17 cellular contexts compared by ENCODE assay signal in the genomic region with DNA sequence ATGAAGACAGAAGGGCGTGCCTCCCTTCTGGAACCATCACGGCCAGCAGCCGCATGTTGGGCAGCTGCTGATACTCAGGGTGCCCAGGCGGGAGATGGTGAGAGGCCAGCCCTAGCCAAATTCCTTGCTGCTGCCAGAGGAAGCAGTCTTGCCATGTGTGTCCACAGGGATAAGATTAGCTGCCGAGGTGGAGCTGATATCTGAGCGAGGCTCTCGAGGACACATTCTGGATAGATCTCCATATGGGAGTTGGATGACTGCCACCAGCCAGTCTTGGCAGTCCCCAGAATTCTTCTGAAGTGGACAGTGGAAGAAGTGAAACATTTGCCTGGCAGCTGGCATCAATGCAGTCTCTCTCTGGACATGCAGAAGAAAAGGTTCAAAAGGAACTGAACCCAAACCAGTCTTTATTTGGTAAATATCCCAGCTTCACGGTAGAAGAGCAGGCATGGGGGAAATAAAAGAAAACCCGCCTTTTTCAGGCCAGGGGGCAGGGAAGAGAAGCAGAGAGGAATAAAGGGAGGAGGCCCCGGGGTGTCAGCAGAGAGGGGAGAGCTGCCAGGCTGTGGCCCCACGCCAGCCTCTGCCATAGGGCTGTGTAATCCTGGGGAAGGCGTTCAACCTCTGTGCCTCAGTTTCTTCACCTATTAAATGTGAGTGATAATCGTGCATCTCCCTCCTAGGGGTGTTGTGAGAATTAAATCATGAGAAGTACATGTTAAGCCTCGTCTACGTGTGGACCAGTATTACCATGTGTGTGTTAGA. TPM values are rescaled to one million over a fixed set of nuclear protein-coding genes. Genes with fewer than 3 reads are reported as not detected.
DNase-seq lines count a peak whose midpoint lies in the region; ATAC-seq, FAIRE-seq and TF ChIP-seq lines count a peak whose summit lies in the region.
"Had no signal": no experiment of that assay in that cellular context is flagged by ENCODE, and none has a peak within 500 bp of the region (broad histone marks: within the 10 kb centered on the region; RNA-seq: fewer than 3 reads in every experiment).

No MANE protein-coding gene starts in this region.

- CTCF ChIA-PET in endothelial cell of umbilical vein (lab: Charles Lee), result interaction anchor here (0.9 to 2.2 kb wide), 3 partner anchors 10 to 498 kb away, joined by 4 to 8 read pairs (median 4); no protein-coding TSS in a partner anchor

- no peak overlapping the region for H3K4me2 ChIP-seq in endothelial cell of umbilical vein (ENCODE audit: insufficient read depth, low read length)

- H3K27ac ChIP-seq in endothelial cell of umbilical vein (ENCODE audit: insufficient read depth, low read depth, low read length) (no peak overlapping the region), kidney (ENCODE audit: low read depth in 2 of 2, low read length in 2 of 2) (no peak overlapping the region), tibial artery (peak overlapping the region; percentile 12 to 48)
- H3K27ac ChIP-seq: SK-N-MC, skin epidermis, tibial nerve had no signal

- DNase-seq in NCI-H1092 treated with DMSO at 0.1 percent for 48 hours (lab: John Stamatoyannopoulos, UW), result peak; percentile 13
- DNase-seq in NCI-H1092 (lab: John Stamatoyannopoulos, UW), result no peak
- no peak for DNase-seq in endothelial cell of umbilical vein (ENCODE audit: low read depth, low spot score)
- DNase-seq in kidney, result peak; percentile 26
- DNase-seq in tibial artery, result peak in 1 of 2 donors; percentile 43
- DNase-seq in UCSD-AML1 (lab: John Stamatoyannopoulos, UW; ENCODE audit: unreplicated experiment), result no peak
- DNase-seq in stimulated activated CD8-positive, alpha-beta memory T cell treated with anti-CD3 and anti-CD28 coated beads, Interleukin-4, amount 100 ng/mL, for 48 hours, result no peak
- DNase-seq: 8988T; activated CD4-positive, CD25-positive, alpha-beta regulatory T cell; COR-L47; naive thymus-derived CD8-positive, alpha-beta T cell; NCI-H2029 had no signal

- no peak for TF ChIP-seq CTCF in endothelial cell of umbilical vein (IDR thresholded peaks at IDR 0.05; ENCODE audit: extremely low read depth in 1 of 2, insufficient read depth in 1 of 2, low read depth in 1 of 2, low read length in 2 of 2)
- TF ChIP-seq CTCF in kidney (IDR thresholded peaks at IDR 0.05; ENCODE audit: borderline replicate concordance, extremely low read depth, insufficient read depth), result no peak
- no peak for TF ChIP-seq CTCF in tibial artery (IDR thresholded peaks at IDR 0.05)

- BruUV-seq in endothelial cell of umbilical vein (replicated peaks; lab: Mats Ljungman, UMichigan), result no TSS peak

- H2AFZ ChIP-seq in endothelial cell of umbilical vein (ENCODE audit: low read depth, low read length), result no peak overlapping the region

- H3K9ac ChIP-seq in endothelial cell of umbilical vein (replicated peaks; ENCODE audit: extremely low read depth, insufficient read depth, low read length) (no peak overlapping the region), kidney (ENCODE audit: low read length in 2 of 2) (no peak overlapping the region)

- H3K4me3 ChIP-seq in endothelial cell of umbilical vein (replicated peaks in 1 of 3; ENCODE audit: insufficient read depth in 1 of 3, low read depth in 1 of 3, low read length in 3 of 3) (no peak overlapping the region), kidney (ENCODE audit: low read length in 2 of 2) (no peak overlapping the region), tibial artery (peak overlapping the region in 1 of 2 donors; percentile 4)
- H3K4me3 ChIP-seq: SK-N-MC, skin epidermis, tibial nerve had no signal

- no peak for ATAC-seq in GM19455 (IDR thresholded peaks at IDR 0.05; ENCODE audit: unreplicated experiment)
- ATAC-seq: naive thymus-derived CD8-positive, alpha-beta T cell had no signal

- TF ChIP-seq POLR2A in endothelial cell of umbilical vein (IDR thresholded peaks at IDR 0.05; ENCODE audit: low read depth, low read length), result no peak

- H3K9me3 ChIP-seq in endothelial cell of umbilical vein (replicated peaks; ENCODE audit: control insufficient read depth, insufficient read depth, low read length), result no peaks in the 10 kb centered on the region
- H3K9me3 ChIP-seq in kidney (ENCODE audit: control insufficient read depth in 1 of 2, low read length in 2 of 2), result no peaks in the 10 kb centered on the region
- no peaks in the 10 kb centered on the region for H3K9me3 ChIP-seq in tibial artery
- H3K9me3 ChIP-seq: tibial nerve had no signal

- dilution Hi-C loops in endothelial cell of umbilical vein (cut with MboI; ENCODE audit: extremely low pct_ligation_motif_present, low sequenced_read_pairs), result no loop called here

- FAIRE-seq in endothelial cell of umbilical vein (lab: Jason Lieb, UNC) (peak; percentile 12), kidney (lab: Jason Lieb, UNC) (no peak)
- FAIRE-seq: keratinocyte had no signal

- H4K20me1 ChIP-seq in endothelial cell of umbilical vein (replicated peaks; ENCODE audit: control insufficient read depth, extremely low read depth, insufficient read depth, low read length), result no peaks in the 10 kb centered on the region

- peaks cover 14% of the 10 kb centered on the region for H3K4me1 ChIP-seq in endothelial cell of umbilical vein (ENCODE audit: control insufficient read depth, extremely low read depth, insufficient read depth, low read length)
- peaks cover 4 to 14% of the 10 kb centered on the region in 2 donors for H3K4me1 ChIP-seq in kidney (ENCODE audit: control insufficient read depth in 1 of 2, insufficient read depth in 1 of 2, low read depth in 1 of 2, low read length in 2 of 2)
- peaks cover 0 to 23% (median 16%) of the 10 kb centered on the region in 4 donors for H3K4me1 ChIP-seq in tibial artery

- peaks cover 10 to 30% of the 10 kb centered on the region in 2 experiments for H3K27me3 ChIP-seq in endothelial cell of umbilical vein (ENCODE audit: control insufficient read depth in 2 of 2, insufficient read depth in 2 of 2, low read length in 2 of 2)
- H3K27me3 ChIP-seq in tibial artery, result no peaks in the 10 kb centered on the region
- H3K27me3 ChIP-seq: tibial nerve had no signal

- intact Hi-C loops in endothelial cell of umbilical vein (cut with micrococcal nuclease), result loop anchor here (5.0 kb wide), 1 partner anchor 157 kb away; no protein-coding TSS in a partner anchor
- intact Hi-C loops in kidney (cut with DNase I), result no loop called here
- intact Hi-C loops in tibial artery (cut with DNase I; ENCODE audit: low total_unique reads), result no loop called here

- peaks cover 4% of the 10 kb centered on the region for H3K79me2 ChIP-seq in endothelial cell of umbilical vein (ENCODE audit: control insufficient read depth, insufficient read depth, low read length)

- no peaks in the 10 kb centered on the region for H3K9me1 ChIP-seq in endothelial cell of umbilical vein (replicated peaks; ENCODE audit: control insufficient read depth, extremely low read depth, insufficient read depth, low read length)

- POLR2A ChIA-PET in endothelial cell of umbilical vein (lab: Charles Lee), result no interaction called here

- no peaks in the 10 kb centered on the region for H3K36me3 ChIP-seq in endothelial cell of umbilical vein (ENCODE audit: control insufficient read depth in 2 of 2, extremely low read depth in 1 of 2, insufficient read depth in 2 of 2, low read length in 2 of 2)
- H3K36me3 ChIP-seq in kidney (ENCODE audit: control insufficient read depth in 1 of 2, insufficient read depth in 2 of 2, low read length in 2 of 2), result no peaks in the 10 kb centered on the region
- H3K36me3 ChIP-seq in tibial artery, result no peaks in the 10 kb centered on the region

TF ChIP-seq in endothelial cell of umbilical vein, 7 proteins besides CTCF, POLR2A, EP300 and RAD21:
- TF ChIP-seq, protein P1, sequence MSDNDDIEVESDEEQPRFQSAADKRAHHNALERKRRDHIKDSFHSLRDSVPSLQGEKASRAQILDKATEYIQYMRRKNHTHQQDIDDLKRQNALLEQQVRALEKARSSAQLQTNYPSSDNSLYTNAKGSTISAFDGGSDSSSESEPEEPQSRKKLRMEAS (IDR thresholded peaks at IDR 0.05; ENCODE audit: insufficient read depth, insufficient read length), result no peak
- TF ChIP-seq FOS (IDR thresholded peaks at IDR 0.05; ENCODE audit: borderline replicate concordance, insufficient read depth, low read length) (no peak), EZH2 (IDR thresholded peaks at IDR 0.05; ENCODE audit: borderline replicate concordance, low read depth, low read length, severe bottlenecking) (no peak), POLR2AphosphoS5 (IDR thresholded peaks at IDR 0.05; ENCODE audit: insufficient read depth, low read depth, low read length) (no peak), MYC (IDR thresholded peaks at IDR 0.05; ENCODE audit: low read depth, low read length) (no peak), GATA2 (IDR thresholded peaks at IDR 0.05; ENCODE audit: insufficient read depth, insufficient read length, low read depth, low read length) (no peak), JUN (IDR thresholded peaks at IDR 0.05; ENCODE audit: borderline replicate concordance, insufficient read depth, insufficient read length, low read depth) (no peak)

RNA-seq across cellular contexts. Expression of a gene that starts 3.7 kb away (rescaled TPM):
- total RNA-seq in endothelial cell of umbilical vein (80.9 and 85.0 TPM in 2 replicates), kidney (68.6 TPM)
- polyA plus RNA-seq in endothelial cell of umbilical vein (24.1 and 29.7 TPM in 2 replicates), kidney (ENCODE audit: insufficient read depth, low read depth, low replicate concordance) (73.4 TPM)
- polyA plus RNA-seq in endothelial cell of umbilical vein (2011; cell fraction: cytosol; rRNA removed), result 37.1 and 37.9 TPM in 2 replicates
- 28.0 and 36.3 TPM in 2 replicates for polyA plus RNA-seq in endothelial cell of umbilical vein (2011; cell fraction: nucleus; rRNA removed)
- polyA plus RNA-seq in endothelial cell of umbilical vein (2012), result 50.3 and 77.6 TPM in 2 replicates
- polyA minus RNA-seq in endothelial cell of umbilical vein, result 22.8 and 24.0 TPM in 2 replicates
- 28.6 TPM for polyA minus RNA-seq in endothelial cell of umbilical vein (2011; cell fraction: cytosol; rRNA and poly(A)+ RNA removed)
- 8.7 and 10.9 TPM in 2 replicates for polyA minus RNA-seq in endothelial cell of umbilical vein (2011; cell fraction: nucleus; rRNA and poly(A)+ RNA removed)

Comparison
In these comparisons a context has a peak if more than half of its experiments do, and no peak if none do; other contexts are left out.
1. DNase-seq: peak in NCI-H1092 treated with DMSO at 0.1 percent for 48 hours (single experiment) and kidney (single experiment); none in NCI-H1092 (single experiment), endothelial cell of umbilical vein (single experiment), UCSD-AML1 (single experiment) and stimulated activated CD8-positive, alpha-beta memory T cell treated with anti-CD3 and anti-CD28 coated beads, Interleukin-4, amount 100 ng/mL, for 48 hours (single experiment).
2. H3K27ac ChIP-seq: peak in tibial artery (2 of 2); none in endothelial cell of umbilical vein (single experiment) and kidney (0 of 2).